ENCODE assay signal across 16 cellular contexts in genomic region chr7:123352957-123353356, GRCh38.
"Had no signal": no experiment of that assay in that cellular context is flagged by ENCODE, and none has a peak within 500 bp of the region (broad histone marks: within the 10 kb centered on the region; RNA-seq: fewer than 3 reads in every experiment).

No MANE protein-coding gene starts in this region.

- H3K4me1 ChIP-seq: sigmoid colon, upper lobe of right lung had no signal

- H3K36me3 Mint-ChIP-seq: activated naive CD8-positive, alpha-beta T cell; stimulated activated effector memory CD8-positive, alpha-beta T cell treated with anti-CD3 and anti-CD28 coated beads, Interleukin-12 subunit alpha, Interleukin-12 subunit beta, amount 100 ng/mL, for 72 hours had no signal

- H3K27me3 ChIP-seq: body of pancreas, sigmoid colon, upper lobe of right lung had no signal

- H3K9me3 Mint-ChIP-seq: activated B cell treated with CpG ODN at 0.5 μM for 24 hours; activated T-cell treated with anti-CD3 and anti-CD28 coated beads, Interleukin-2, amount 50 U/mL, for 72 hours had no signal

- H3K27me3 Mint-ChIP-seq: activated B cell treated with CpG ODN at 0.5 μM for 24 hours; effector memory CD8-positive, alpha-beta T cell had no signal

- H3K27ac ChIP-seq: body of pancreas, sigmoid colon, thoracic aorta, upper lobe of right lung had no signal

- H3K36me3 ChIP-seq: sigmoid colon, thoracic aorta, upper lobe of right lung had no signal

- ATAC-seq: body of pancreas; effector memory CD8-positive, alpha-beta T cell; stimulated activated effector memory CD8-positive, alpha-beta T cell treated with anti-CD3 and anti-CD28 coated beads, Interleukin-12 subunit alpha, Interleukin-12 subunit beta, amount 100 ng/mL, for 72 hours; upper lobe of right lung had no signal

- H3K9me3 ChIP-seq: body of pancreas, sigmoid colon, thoracic aorta, upper lobe of right lung had no signal

- H3K27ac Mint-ChIP-seq: activated B cell treated with CpG ODN at 0.5 μM for 24 hours; activated naive CD8-positive, alpha-beta T cell; activated T-cell treated with anti-CD3 and anti-CD28 coated beads, Interleukin-2, amount 50 U/mL, for 72 hours; effector memory CD8-positive, alpha-beta T cell; stimulated activated effector memory CD8-positive, alpha-beta T cell treated with anti-CD3 and anti-CD28 coated beads, Interleukin-12 subunit alpha, Interleukin-12 subunit beta, amount 100 ng/mL, for 72 hours had no signal

- H3K4me3 ChIP-seq: body of pancreas, sigmoid colon, thoracic aorta, upper lobe of right lung had no signal

- H3K4me3 Mint-ChIP-seq: activated B cell treated with CpG ODN at 0.5 μM for 24 hours; activated naive CD8-positive, alpha-beta T cell; activated T-cell treated with anti-CD3 and anti-CD28 coated beads, Interleukin-2, amount 50 U/mL, for 72 hours; effector memory CD8-positive, alpha-beta T cell; stimulated activated effector memory CD8-positive, alpha-beta T cell treated with anti-CD3 and anti-CD28 coated beads, Interleukin-12 subunit alpha, Interleukin-12 subunit beta, amount 100 ng/mL, for 72 hours had no signal

- DNase-seq: activated B cell treated with CpG ODN at 0.5 μM for 24 hours; activated CD4-positive, alpha-beta T cell treated with anti-CD3 and anti-CD28 coated beads for 48 hours; activated CD8-positive, alpha-beta memory T cell treated with anti-CD3 and anti-CD28 coated beads, Interleukin-2, amount 50 U/mL, for 48 hours; activated gamma-delta T cell treated with Interleukin-2 at 50 U/mL for 16 hours; activated T-cell treated with anti-CD3 and anti-CD28 coated beads, Interleukin-2, amount 50 U/mL, for 72 hours; amygdala; body of pancreas; dermis blood vessel endothelial cell; effector memory CD8-positive, alpha-beta T cell; erythroblast; sigmoid colon; SW 1271; upper lobe of right lung had no signal

- H3K4me1 Mint-ChIP-seq: activated B cell treated with CpG ODN at 0.5 μM for 24 hours; stimulated activated effector memory CD8-positive, alpha-beta T cell treated with anti-CD3 and anti-CD28 coated beads, Interleukin-12 subunit alpha, Interleukin-12 subunit beta, amount 100 ng/mL, for 72 hours had no signal
